In genomic region chr3:194368918-194369317, GRCh38 we compare ENCODE assay signal across 20 cellular contexts. TPM values are rescaled to one million over a fixed set of nuclear protein-coding genes. Genes with fewer than 3 reads are reported as not detected.
"Had no signal": no experiment of that assay in that cellular context is flagged by ENCODE, and none has a peak within 500 bp of the region (broad histone marks: within the 10 kb centered on the region; RNA-seq: fewer than 3 reads in every experiment).

No MANE protein-coding gene starts in this region.

- H3K27ac ChIP-seq: lower lobe of right lung, tibial nerve had no signal

- H3K9me3 ChIP-seq: lower lobe of right lung, tibial nerve had no signal

- ATAC-seq: activated CD4-positive, CD25-positive, alpha-beta regulatory T cell treated with anti-CD3 and anti-CD28 coated beads, Interleukin-2, amount 50 U/mL, for 24 hours; activated naive CD8-positive, alpha-beta T cell treated with anti-CD3 and anti-CD28 coated beads, Interleukin-2, amount 50 U/mL, for 24 hours; esophagus mucosa had no signal

- H3K4me3 ChIP-seq: lower lobe of right lung, tibial nerve had no signal

- H3K36me3 ChIP-seq: lower lobe of right lung, tibial nerve had no signal

- DNase-seq: activated CD4-positive, alpha-beta T cell treated with anti-CD3 and anti-CD28 coated beads, Interleukin-2, amount 10 ng/mL, durations not matched to agents 7 days and 5 days; activated CD8-positive, alpha-beta T cell treated with anti-CD3 and anti-CD28 coated beads, Interleukin-2, amount 10 ng/mL, durations not matched to agents 7 days and 5 days; activated naive CD4-positive, alpha-beta T cell treated with anti-CD3 and anti-CD28 coated beads for 36 hours; activated naive CD8-positive, alpha-beta T cell treated with anti-CD3 and anti-CD28 coated beads, Interleukin-2, amount 50 U/mL, for 24 hours; activated T-cell treated with anti-CD3 and anti-CD28 coated beads, Interleukin-2, amount 50 U/mL, for 24 hours; anterior cingulate cortex; effector CD8-positive, alpha-beta T cell; lower lobe of right lung; occipital lobe; retina; stimulated activated CD4-positive, alpha-beta T cell treated with anti-CD3 and anti-CD28 coated beads, Interleukin-15, amount 100 ng/mL, for 24 hours; stimulated activated CD4-positive, alpha-beta T cell treated with anti-CD3 and anti-CD28 coated beads, Interleukin-2, amount 100 ng/mL, for 48 hours had no signal

- H3K27me3 ChIP-seq: tibial nerve had no signal

- H3K4me1 ChIP-seq: lower lobe of right lung had no signal

RNA-seq across cellular contexts. Expression of gene LRRC15, which starts 0.6 kb away (rescaled TPM):
- total RNA-seq: activated CD4-positive, alpha-beta T cell treated with anti-CD3 and anti-CD28 coated beads, Interleukin-2, amount 10 ng/mL, durations not matched to agents 7 days and 5 days; activated CD8-positive, alpha-beta T cell treated with anti-CD3 and anti-CD28 coated beads, Interleukin-2, amount 10 ng/mL, durations not matched to agents 7 days and 5 days; activated naive CD4-positive, alpha-beta T cell treated with anti-CD3 and anti-CD28 coated beads for 36 hours; bronchial epithelial cell; cerebellum; glomerular endothelial cell; natural killer cell treated with Interleukin-12 subunit alpha and Interleukin-12 subunit beta and Interleukin-15 and Interleukin-18, amount 100 ng/mL, for 72 hours; occipital lobe; tibial nerve had no signal

RNA-seq across cellular contexts. Expression of gene CPN2, which starts 17.8 kb away (rescaled TPM):
- total RNA-seq: activated CD4-positive, alpha-beta T cell treated with anti-CD3 and anti-CD28 coated beads, Interleukin-2, amount 10 ng/mL, durations not matched to agents 7 days and 5 days; activated CD8-positive, alpha-beta T cell treated with anti-CD3 and anti-CD28 coated beads, Interleukin-2, amount 10 ng/mL, durations not matched to agents 7 days and 5 days; activated naive CD4-positive, alpha-beta T cell treated with anti-CD3 and anti-CD28 coated beads for 36 hours; bronchial epithelial cell; cerebellum; esophagus mucosa; glomerular endothelial cell; left colon; lower lobe of right lung; natural killer cell treated with Interleukin-12 subunit alpha and Interleukin-12 subunit beta and Interleukin-15 and Interleukin-18, amount 100 ng/mL, for 72 hours; occipital lobe; tibial nerve had no signal

RNA-seq across cellular contexts. Expression of gene GP5, which starts 30.1 kb away (rescaled TPM):
- total RNA-seq: glomerular endothelial cell, left colon, occipital lobe, tibial nerve had no signal
